In genomic region chr10:23439920-23440875, GRCh38 we compare ENCODE assay signal across 8 cellular contexts. TPM values are rescaled to one million over a fixed set of nuclear protein-coding genes. Genes with fewer than 3 reads are reported as not detected.
A peak's percentile ranks its signal among the peaks of the same experiment; 100 is the strongest.
DNase-seq lines count a peak whose midpoint lies in the region; ATAC-seq and TF ChIP-seq lines count a peak whose summit lies in the region.

No MANE protein-coding gene starts in this region.

- peaks cover 10% of the 10 kb centered on the region; the same call in 1 of the 2 replicates for H4K20me1 ChIP-seq in GM23248 (ENCODE audit: insufficient read depth)

- 1 to 4% methylated on average over 42 to 59 of the region's 79 CpGs for WGBS in GM23248 (ENCODE audit: low coverage in 1 of 2, low lambda C conversion rate in 2 of 2, missing lambda C conversion rate in 2 of 2), 2 experiments
- WGBS in esophagus muscularis mucosa, result 6% methylated on average over 19 of the region's 79 CpGs
- 5 to 13% methylated on average over 8 to 49 of the region's 79 CpGs for WGBS in testis, 2 donors

- peak overlapping the region; percentile 80 for H3K4me2 ChIP-seq in GM23248 (ENCODE audit: unreplicated experiment)

- CTCF ChIA-PET in naive thymus-derived CD4-positive, alpha-beta T cell (lab: Charles Lee), result no interaction called here

- H2AFZ ChIP-seq in GM23248, result peak overlapping the region; percentile 49

- DNase-seq in ELR (ENCODE audit: low read depth) (peak; percentile 70), GM23248 (peak; percentile 85), Kasumi-1 (lab: John Stamatoyannopoulos, UW) (peak; percentile 33 to 50), esophagus muscularis mucosa (ENCODE audit: extremely low spot score) (no peak), testis (peak; percentile 32), DMS114 treated with DMSO at 0.1 percent for 48 hours (lab: John Stamatoyannopoulos, UW; ENCODE audit: unreplicated experiment) (no peak)
- DNase-seq in activated T-cell treated with anti-CD3 and anti-CD28 coated beads, Interleukin-2, amount 50 U/mL, for 1 hour, result peak; percentile 50
- DNase-seq in naive thymus-derived CD4-positive, alpha-beta T cell, result peak in 8 of 9 donors; percentile 12 to 61 (median 38)

- intact Hi-C loops in esophagus muscularis mucosa (cut with DNase I), result loop anchor here (10.0 kb wide), 1 partner anchor 345 kb away; the partner anchor contains the start of gene MSRB2
- intact Hi-C loops in naive thymus-derived CD4-positive, alpha-beta T cell (cut with micrococcal nuclease), result loop anchor here (1.0 to 10.0 kb wide), 14 partner anchors 8 to 1908 kb away; partner anchors contain the start of genes C10orf67 (in 2 of the 2), ARHGAP21 (in 1 of the 2), COMMD3 (in 1 of the 2) and DNAJC1 (in 1 of the 2)
- intact Hi-C loops in testis (cut with DNase I; ENCODE audit: low total_unique reads), result no loop called here

- H3K9me3 ChIP-seq in GM23248 (ENCODE audit: low read depth) (no peaks in the 10 kb centered on the region), esophagus muscularis mucosa (no peaks in the 10 kb centered on the region), testis (no peaks in the 10 kb centered on the region)
- H3K9me3 ChIP-seq in naive thymus-derived CD4-positive, alpha-beta T cell (ENCODE audit: control insufficient read depth in 2 of 3, low read length in 3 of 3), result no peaks in the 10 kb centered on the region

- peaks cover 0 to 19% (median 0%) of the 10 kb centered on the region in 5 donors for H3K36me3 Mint-ChIP-seq in naive thymus-derived CD4-positive, alpha-beta T cell

- TF ChIP-seq POLR2A in esophagus muscularis mucosa (IDR thresholded peaks at IDR 0.05; ENCODE audit: low read depth) (no peak), testis (IDR thresholded peaks at IDR 0.05) (no peak)

- H3K27ac Mint-ChIP-seq in naive thymus-derived CD4-positive, alpha-beta T cell, result peak overlapping the region; percentile 88 to 97 (median 94)

- no peaks in the 10 kb centered on the region for H3K27me3 ChIP-seq in GM23248 (replicated peaks; ENCODE audit: insufficient read depth)
- no peaks in the 10 kb centered on the region for H3K27me3 ChIP-seq in esophagus muscularis mucosa
- H3K27me3 ChIP-seq in naive thymus-derived CD4-positive, alpha-beta T cell (ENCODE audit: control insufficient read depth in 2 of 2, insufficient read depth in 2 of 2, low read length in 2 of 2), result no peaks in the 10 kb centered on the region
- no peaks in the 10 kb centered on the region for H3K27me3 ChIP-seq in testis

- H3K79me2 ChIP-seq in GM23248 (ENCODE audit: insufficient read depth), result peaks cover 23% of the 10 kb centered on the region

- TF ChIP-seq EP300 in esophagus muscularis mucosa (IDR thresholded peaks at IDR 0.05), result no peak

- H3K36me3 ChIP-seq in GM23248 (ENCODE audit: low read depth) (no peaks in the 10 kb centered on the region), esophagus muscularis mucosa (peaks cover 0 to 21% (median 4%) of the 10 kb centered on the region in 4 donors), testis (ENCODE audit: low read depth, missing control alignments) (no peaks in the 10 kb centered on the region)
- no peaks in the 10 kb centered on the region for H3K36me3 ChIP-seq in naive thymus-derived CD4-positive, alpha-beta T cell (ENCODE audit: control insufficient read depth in 2 of 3, insufficient read depth in 3 of 3, low read length in 3 of 3)

- H3K4me3 ChIP-seq in GM23248, result peak overlapping the region; percentile 79
- H3K4me3 ChIP-seq in esophagus muscularis mucosa, result peak overlapping the region; percentile 82 to 95 (median 92)
- peak overlapping the region; percentile 85 for H3K4me3 ChIP-seq in naive thymus-derived CD4-positive, alpha-beta T cell (ENCODE audit: low read length)
- peak overlapping the region; percentile 82 to 93 for H3K4me3 ChIP-seq in testis

- POLR2A ChIA-PET in naive thymus-derived CD4-positive, alpha-beta T cell (lab: Charles Lee), result interaction anchor here (0.8 to 3.1 kb wide), 7 partner anchors 10 to 99 kb away, joined by 3 to 23 read pairs (median 4); partner anchors contain the start of gene C10orf67

- H3K9me2 ChIP-seq in GM23248 (ENCODE audit: insufficient read depth), result no peaks in the 10 kb centered on the region

- H3K27ac ChIP-seq in GM23248 (peak overlapping the region; percentile 55), esophagus muscularis mucosa (replicated peaks in 1 of 4) (peak overlapping the region; percentile 96 to 97 (median 96)), testis (peak overlapping the region; percentile 68 to 98)
- peak overlapping the region; percentile 92 for H3K27ac ChIP-seq in naive thymus-derived CD4-positive, alpha-beta T cell (ENCODE audit: low read depth, low read length)

- H3K27me3 Mint-ChIP-seq in naive thymus-derived CD4-positive, alpha-beta T cell, result peaks cover 0 to 5% (median 0%) of the 10 kb centered on the region in 5 donors

- in situ Hi-C loops in GM23248 (cut with MboI), result no loop called here

- TF ChIP-seq CTCF in esophagus muscularis mucosa (IDR thresholded peaks at IDR 0.05) (no peak), testis (IDR thresholded peaks at IDR 0.05) (no peak)

- H3K4me1 ChIP-seq in GM23248 (ENCODE audit: insufficient read depth) (peaks cover 28% of the 10 kb centered on the region), esophagus muscularis mucosa (peaks cover 27 to 56% (median 45%) of the 10 kb centered on the region in 4 donors), testis (peaks cover 11% of the 10 kb centered on the region)
- peaks cover 27 to 29% of the 10 kb centered on the region in 2 donors for H3K4me1 ChIP-seq in naive thymus-derived CD4-positive, alpha-beta T cell (ENCODE audit: control insufficient read depth in 2 of 2, insufficient read depth in 2 of 2, low read length in 2 of 2)

- H3K9ac ChIP-seq in GM23248, result peak overlapping the region; percentile 89

- peak overlapping the region; percentile 90 to 99 (median 94) for H3K4me3 Mint-ChIP-seq in naive thymus-derived CD4-positive, alpha-beta T cell

- H3K4me1 Mint-ChIP-seq in naive thymus-derived CD4-positive, alpha-beta T cell, result peaks cover 28 to 47% (median 42%) of the 10 kb centered on the region in 7 donors

- H3F3A ChIP-seq in GM23248 (ENCODE audit: insufficient read depth), result peaks cover 24% of the 10 kb centered on the region

- ATAC-seq in naive thymus-derived CD4-positive, alpha-beta T cell, result no peak

- no peaks in the 10 kb centered on the region for H3K9me3 Mint-ChIP-seq in naive thymus-derived CD4-positive, alpha-beta T cell

RNA-seq across cellular contexts. Expression of gene OTUD1, which starts 1.3 kb away (rescaled TPM):
- total RNA-seq in GM23248 (2014; rRNA removed; shearing (Covaris generic)), result 4.2 and 8.1 TPM in 2 replicates
- polyA plus RNA-seq in GM23248 (2016; fragmentation: Nextera tagmentation; extraction: Ambion mirVana) (2.1 and 2.9 TPM in 2 replicates), testis (ENCODE audit: insufficient read depth, low read depth, low replicate concordance) (15.9 TPM)
- total RNA-seq in esophagus muscularis mucosa (10 to 100 TPM in 3 of 4 donors, 1 to 10 TPM in 1; 9.3 to 19.1 (median 11.4) TPM), testis (10 to 100 TPM; 17.8 to 19.0 TPM)
- 100 to 1,000 TPM in 1 of 5 experiments, 10 to 100 TPM in 4; 20.7 to 118 (median 44.5) TPM for total RNA-seq in naive thymus-derived CD4-positive, alpha-beta T cell
- 1 to 10 TPM; 8.1 to 8.7 TPM for polyA plus RNA-seq in naive thymus-derived CD4-positive, alpha-beta T cell

Comparison
In these comparisons a context has a peak if more than half of its experiments do, and no peak if none do; other contexts are left out.
1. DNase-seq: peak in ELR (single experiment), GM23248 (single experiment), Kasumi-1 (2 of 2), activated T-cell treated with anti-CD3 and anti-CD28 coated beads, Interleukin-2, amount 50 U/mL, for 1 hour (single experiment), naive thymus-derived CD4-positive, alpha-beta T cell (8 of 9) and testis (single experiment); none in esophagus muscularis mucosa (single experiment) and DMS114 treated with DMSO at 0.1 percent for 48 hours (single experiment).
2. Peak in every context shown above with its lines, with median percentiles within 50 percentile points of each other: H3K27ac ChIP-seq and H3K4me3 ChIP-seq.